Comparison of ENCODE assay signal across 18 cellular contexts in the genomic region with DNA sequence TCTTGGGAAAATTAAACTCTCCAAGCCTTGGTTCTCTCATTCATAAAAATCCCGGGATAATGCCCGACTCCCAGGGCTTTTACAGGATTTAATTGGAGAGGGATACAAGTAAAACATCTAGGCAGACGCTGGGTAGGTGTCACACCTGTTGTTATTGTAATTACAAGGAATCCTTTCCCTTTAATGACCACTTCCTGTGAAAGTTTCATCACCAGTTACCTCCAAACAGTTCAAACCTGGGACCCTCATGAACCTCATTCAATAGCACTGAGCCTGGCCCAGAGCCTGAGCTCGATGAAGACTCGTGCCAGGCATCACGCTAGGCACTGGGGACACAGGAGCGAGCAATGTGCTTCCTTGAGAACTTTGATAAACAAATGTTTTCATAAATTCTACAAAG. TPM values are rescaled to one million over a fixed set of nuclear protein-coding genes. Genes with fewer than 3 reads are reported as not detected.
DNase-seq lines count a peak whose midpoint lies in the region; ATAC-seq and TF ChIP-seq lines count a peak whose summit lies in the region.
"Had no signal": no experiment of that assay in that cellular context is flagged by ENCODE, and none has a peak within 500 bp of the region (broad histone marks: within the 10 kb centered on the region; RNA-seq: fewer than 3 reads in every experiment).

No MANE protein-coding gene starts in this region.

- H3K9me3 ChIP-seq in BLaER1 (no peaks in the 10 kb centered on the region), esophagus muscularis mucosa (no peaks in the 10 kb centered on the region)
- H3K9me3 ChIP-seq: pancreas, spleen had no signal

- H3K9ac ChIP-seq in BLaER1: no peak overlapping the region

- H3K36me3 ChIP-seq in BLaER1: no peaks in the 10 kb centered on the region
- no peaks in the 10 kb centered on the region for H3K36me3 ChIP-seq in esophagus muscularis mucosa
- H3K36me3 ChIP-seq: pancreas, spleen had no signal

- 69% methylated on average over 7 of the region's 7 CpGs for WGBS in esophagus muscularis mucosa

- H4K20me1 ChIP-seq in BLaER1: peaks cover 55% of the 10 kb centered on the region

- intact Hi-C loops in esophagus muscularis mucosa (cut with DNase I) (loop anchor here (5.0 kb wide), 1 partner anchor 40 kb away; no protein-coding TSS in a partner anchor), sciatic nerve (cut with DNase I) (no loop called here)

- H3K27me3 Mint-ChIP-seq in neural crest cell (ENCODE audit: low read depth) (no peaks in the 10 kb centered on the region), osteocyte (ENCODE audit: unreplicated experiment) (peaks cover 7% of the 10 kb centered on the region)

- no peaks in the 10 kb centered on the region for H3K36me3 Mint-ChIP-seq in neural crest cell (ENCODE audit: low read depth)
- no peaks in the 10 kb centered on the region for H3K36me3 Mint-ChIP-seq in osteocyte (ENCODE audit: unreplicated experiment)

- H3K27ac ChIP-seq in BLaER1: no peak overlapping the region
- peak overlapping the region; percentile 9 to 93 (median 42) for H3K27ac ChIP-seq in esophagus muscularis mucosa (replicated peaks in 1 of 4)
- H3K27ac ChIP-seq: pancreas, PC-9, VCaP had no signal

- no peak for TF ChIP-seq EP300 in esophagus muscularis mucosa (IDR thresholded peaks at IDR 0.05)

- no peak for ATAC-seq in sciatic nerve
- ATAC-seq: activated CD8-positive, alpha-beta T cell treated with anti-CD3 and anti-CD28 coated beads, Interleukin-2, amount 10 ng/mL, durations not matched to agents 7 days and 5 days; pancreas had no signal

- peak overlapping the region; percentile 90 for H3K4me2 ChIP-seq in BLaER1
- H3K4me2 ChIP-seq: PC-9 had no signal

- H3K4me3 ChIP-seq in BLaER1 (no peak overlapping the region), esophagus muscularis mucosa (no peak overlapping the region)
- H3K4me3 ChIP-seq: pancreas, PC-9 had no signal

- no peak for TF ChIP-seq POLR2A in esophagus muscularis mucosa (IDR thresholded peaks at IDR 0.05; ENCODE audit: low read depth)

- H3K9me3 Mint-ChIP-seq in neural crest cell: no peaks in the 10 kb centered on the region
- H3K9me3 Mint-ChIP-seq in osteocyte (ENCODE audit: unreplicated experiment): no peaks in the 10 kb centered on the region
- H3K9me3 Mint-ChIP-seq: activated T-helper 1 cell treated with anti-CD3 and anti-CD28 coated beads, Interleukin-12 subunit alpha, Interleukin-12 subunit beta, Interleukin-2, Interleukin-4 antibody, amounts not matched to agents 30 ng/mL and 10 ng/mL and 1 ng/mL, durations not matched to agents 14 hours and 24 hours and 36 hours had no signal

- TF ChIP-seq CTCF in esophagus muscularis mucosa (IDR thresholded peaks at IDR 0.05): no peak
- TF ChIP-seq CTCF in neural crest cell (conservative IDR thresholded peaks at IDR 0.05): no peak
- TF ChIP-seq CTCF in osteocyte (IDR thresholded peaks at IDR 0.05): no peak

- DNase-seq in ELF-1 (ENCODE audit: low read depth, low spot score) (peak; percentile 23), esophagus muscularis mucosa (ENCODE audit: extremely low spot score) (no peak), neural crest cell (ENCODE audit: low read depth, low spot score) (no peak), osteocyte (ENCODE audit: extremely low spot score, unreplicated experiment) (no peak), sciatic nerve (ENCODE audit: low spot score) (no peak), SIG-M5 treated with dmso at 0.1 percent for 504 hours (lab: John Stamatoyannopoulos, UW; ENCODE audit: unreplicated experiment) (no peak), GM03348 (ENCODE audit: low spot score) (no peak)
- DNase-seq: activated CD8-positive, alpha-beta T cell treated with anti-CD3 and anti-CD28 coated beads, Interleukin-2, amount 10 ng/mL, durations not matched to agents 7 days and 5 days; foreskin fibroblast; KG1; NCI-H446 treated with DMSO at 0.1 percent for 48 hours; pancreas; PC-9; spleen; stimulated activated naive CD4-positive, alpha-beta T cell treated with Interleukin-2 at 50 U/mL for 16 hours had no signal

- H3K4me1 ChIP-seq in BLaER1 (peaks cover 47% of the 10 kb centered on the region), esophagus muscularis mucosa (peaks cover 30 to 40% (median 36%) of the 10 kb centered on the region in 4 donors)

- H3K27me3 ChIP-seq in BLaER1 (peaks cover 60% of the 10 kb centered on the region), esophagus muscularis mucosa (no peaks in the 10 kb centered on the region)
- H3K27me3 ChIP-seq: pancreas, spleen had no signal

- H3K27ac Mint-ChIP-seq in neural crest cell (ENCODE audit: unreplicated experiment) (no peak overlapping the region), osteocyte (ENCODE audit: unreplicated experiment) (no peak overlapping the region)
- H3K27ac Mint-ChIP-seq: activated CD8-positive, alpha-beta T cell treated with anti-CD3 and anti-CD28 coated beads, Interleukin-2, amount 10 ng/mL, durations not matched to agents 7 days and 5 days; activated T-helper 1 cell treated with anti-CD3 and anti-CD28 coated beads, Interleukin-12 subunit alpha, Interleukin-12 subunit beta, Interleukin-2, Interleukin-4 antibody, amounts not matched to agents 30 ng/mL and 10 ng/mL and 1 ng/mL, durations not matched to agents 14 hours and 24 hours and 36 hours had no signal

- H3K4me1 Mint-ChIP-seq in neural crest cell: peaks cover 34% of the 10 kb centered on the region
- peaks cover 41% of the 10 kb centered on the region for H3K4me1 Mint-ChIP-seq in osteocyte (ENCODE audit: unreplicated experiment)

- H3K4me3 Mint-ChIP-seq in neural crest cell (peak overlapping the region; percentile 77), osteocyte (ENCODE audit: unreplicated experiment) (no peak overlapping the region)
- H3K4me3 Mint-ChIP-seq: activated CD8-positive, alpha-beta T cell treated with anti-CD3 and anti-CD28 coated beads, Interleukin-2, amount 10 ng/mL, durations not matched to agents 7 days and 5 days had no signal

RNA-seq across cellular contexts. Expression of a gene that starts 2.1 kb away (rescaled TPM):
- 100 to 1,000 TPM in 2 of 4 donors, 10 to 100 TPM in 2; 78.2 to 120 (median 96.5) TPM for total RNA-seq in esophagus muscularis mucosa
- 56.1 and 57.4 TPM in 2 replicates for total RNA-seq in neural crest cell
- 68.1 and 70.7 TPM in 2 replicates for total RNA-seq in osteocyte
- 60.9 TPM for total RNA-seq in sciatic nerve
